20 cellular contexts compared by ENCODE assay signal in genomic region chr18:12009581-12010140, GRCh38. TPM values are rescaled to one million over a fixed set of nuclear protein-coding genes. Genes with fewer than 3 reads are reported as not detected.
DNase-seq lines count a peak whose midpoint lies in the region; ATAC-seq and TF ChIP-seq lines count a peak whose summit lies in the region.
"Had no signal": no experiment of that assay in that cellular context is flagged by ENCODE, and none has a peak within 500 bp of the region (broad histone marks: within the 10 kb centered on the region; RNA-seq: fewer than 3 reads in every experiment).

No MANE protein-coding gene starts in this region.

- TF ChIP-seq EP300 in sigmoid colon (IDR thresholded peaks at IDR 0.05): no peak

- no peak for TF ChIP-seq CTCF in esophagus squamous epithelium (IDR thresholded peaks at IDR 0.05)
- no peak for TF ChIP-seq CTCF in nephron progenitor cell (IDR thresholded peaks at IDR 0.05)
- peak in 1 of 6 experiments; percentile 12 for TF ChIP-seq CTCF in thyroid gland (IDR thresholded peaks at IDR 0.05)
- TF ChIP-seq CTCF in sigmoid colon (IDR thresholded peaks at IDR 0.05): no peak

- H3K27me3 ChIP-seq in esophagus squamous epithelium (no peaks in the 10 kb centered on the region), thyroid gland (no peaks in the 10 kb centered on the region), sigmoid colon (no peaks in the 10 kb centered on the region)

- H3K9me3 ChIP-seq in esophagus squamous epithelium: no peaks in the 10 kb centered on the region
- no peaks in the 10 kb centered on the region for H3K9me3 ChIP-seq in thyroid gland
- no peaks in the 10 kb centered on the region for H3K9me3 ChIP-seq in sigmoid colon

- peaks cover 63% of the 10 kb centered on the region for H3K4me1 Mint-ChIP-seq in nephron progenitor cell

- 53 to 59% methylated on average over 4 of the region's 12 CpGs for WGBS in esophagus squamous epithelium, 2 donors
- WGBS in thyroid gland, 2 donors: 52 to 61% methylated on average over 12 of the region's 12 CpGs
- 63 to 93% methylated on average over 12 of the region's 12 CpGs for WGBS in sigmoid colon, 2 donors

- peaks cover 27% of the 10 kb centered on the region for H3K36me3 Mint-ChIP-seq in nephron progenitor cell (ENCODE audit: low read depth)
- H3K36me3 Mint-ChIP-seq: CD8-positive, alpha-beta T cell had no signal

- H3K4me3 ChIP-seq in esophagus squamous epithelium (no peak overlapping the region), thyroid gland (replicated peaks in 1 of 3) (no peak overlapping the region), sigmoid colon (no peak overlapping the region)

- TF ChIP-seq POLR2A in esophagus squamous epithelium (IDR thresholded peaks at IDR 0.05) (no peak), thyroid gland (IDR thresholded peaks at IDR 0.05) (no peak), sigmoid colon (IDR thresholded peaks at IDR 0.05) (no peak)

- peaks cover 0 to 94% (median 23%) of the 10 kb centered on the region in 3 donors for H3K36me3 ChIP-seq in esophagus squamous epithelium
- H3K36me3 ChIP-seq in thyroid gland: no peaks in the 10 kb centered on the region
- H3K36me3 ChIP-seq in sigmoid colon: peaks cover 0 to 37% (median 19%) of the 10 kb centered on the region in 4 donors

- peak overlapping the region; percentile 29 for H3K27ac Mint-ChIP-seq in nephron progenitor cell
- H3K27ac Mint-ChIP-seq: CD8-positive, alpha-beta T cell had no signal

- peaks cover 4% of the 10 kb centered on the region for H3K27me3 Mint-ChIP-seq in nephron progenitor cell (ENCODE audit: low read depth, poor library complexity)

- intact Hi-C loops in esophagus squamous epithelium (cut with DNase I): no loop called here
- intact Hi-C loops in thyroid gland (cut with DNase I): no loop called here
- intact Hi-C loops in sigmoid colon (cut with DNase I): no loop called here

- peak; percentile 24 for DNase-seq in activated effector memory CD4-positive, alpha-beta T cell treated with anti-CD3 and anti-CD28 coated beads, Interleukin-2, amount 50 U/mL, for 16 hours
- DNase-seq in activated effector memory CD4-positive, alpha-beta T cell treated with Interleukin-2 at 50 U/mL for 16 hours: no peak
- DNase-seq in esophagus squamous epithelium (lab: John Stamatoyannopoulos, UW): no peak
- no peak for DNase-seq in nephron progenitor cell
- DNase-seq in thyroid gland: peak in 1 of 2 donors; percentile 50
- DNase-seq in MV-4-11 (lab: John Stamatoyannopoulos, UW): no peak
- DNase-seq in sigmoid colon: no peak
- DNase-seq: AML-193; C1 segment of cervical spinal cord; CD8-positive, alpha-beta T cell; GOT3; HCEC 1CT; NCI-H1105; NCI-H146; NCI-H2227 treated with DMSO at 0.1 percent for 48 hours; NCI-H510A; NK-92 treated with Interleukin-12 subunit alpha and Interleukin-12 subunit beta, amount 100 ng/mL, for 24 hours had no signal

- H3K4me1 ChIP-seq in esophagus squamous epithelium (peaks cover 19 to 88% (median 71%) of the 10 kb centered on the region in 3 donors), thyroid gland (peaks cover 56 to 92% of the 10 kb centered on the region in 2 donors), sigmoid colon (peaks cover 0 to 4% (median 3%) of the 10 kb centered on the region in 4 donors)

- H3K27ac ChIP-seq in esophagus squamous epithelium (peak overlapping the region; percentile 7 to 89 (median 82)), thyroid gland (peak overlapping the region; percentile 9 to 95 (median 92)), sigmoid colon (no peak overlapping the region)
- H3K27ac ChIP-seq: KMS-11 had no signal

- ATAC-seq in GM21619 (IDR thresholded peaks at IDR 0.05; ENCODE audit: unreplicated experiment): no peak
- ATAC-seq: CD8-positive, alpha-beta T cell; Panc1 had no signal

- H3K9me3 Mint-ChIP-seq in nephron progenitor cell: no peaks in the 10 kb centered on the region
- H3K9me3 Mint-ChIP-seq: CD8-positive, alpha-beta T cell had no signal

- H3K4me3 Mint-ChIP-seq in nephron progenitor cell: no peak overlapping the region
- H3K4me3 Mint-ChIP-seq: CD8-positive, alpha-beta T cell had no signal

RNA-seq across cellular contexts. Expression of gene IMPA2, which starts 28.4 kb away (rescaled TPM):
- 100 to 1,000 TPM; 121 to 235 (median 164) TPM for total RNA-seq in esophagus squamous epithelium
- total RNA-seq in thyroid gland: 10 to 100 TPM; 42.5 to 75.8 (median 54.3) TPM
- total RNA-seq in sigmoid colon: 10 to 100 TPM; 21.3 to 66.5 (median 29.1) TPM
- 100 to 1,000 TPM in 1 of 3 donors, 10 to 100 TPM in 2; 88.1 to 138 (median 99.6) TPM for polyA plus RNA-seq in sigmoid colon

Comparison
In these comparisons a context has a peak if more than half of its experiments do, and no peak if none do; other contexts are left out.
1. H3K27ac ChIP-seq: peak in esophagus squamous epithelium (4 of 4) and thyroid gland (3 of 3); none in sigmoid colon (0 of 4).